26 cellular contexts compared by ENCODE assay signal in genomic region chr13:58985845-58986244, GRCh38.
DNase-seq lines count a peak whose midpoint lies in the region; FAIRE-seq and TF ChIP-seq lines count a peak whose summit lies in the region.
"Had no signal": no experiment of that assay in that cellular context is flagged by ENCODE, and none has a peak within 500 bp of the region (broad histone marks: within the 10 kb centered on the region; RNA-seq: fewer than 3 reads in every experiment).

No MANE protein-coding gene starts in this region.

- H3K27ac Mint-ChIP-seq in H9 = no peak overlapping the region
- no peak overlapping the region for H3K27ac Mint-ChIP-seq in activated CD4-positive, alpha-beta T cell treated with anti-CD3 and anti-CD28 coated beads, Interleukin-2, amount 10 ng/mL, durations not matched to agents 24 days and 14 days
- H3K27ac Mint-ChIP-seq: CD14-positive monocyte; CD4-positive, alpha-beta memory T cell; CD4-positive, CD25-positive, alpha-beta regulatory T cell; CD8-positive, alpha-beta memory T cell had no signal

- peaks cover 12 to 16% of the 10 kb centered on the region in 2 experiments for H3K9me3 Mint-ChIP-seq in H9
- H3K9me3 Mint-ChIP-seq in activated CD4-positive, alpha-beta T cell treated with anti-CD3 and anti-CD28 coated beads, Interleukin-2, amount 10 ng/mL, durations not matched to agents 24 days and 14 days = no peaks in the 10 kb centered on the region

- H3T11ph ChIP-seq in H9 (ENCODE audit: low read length) = no peak overlapping the region

- no peak overlapping the region for H3K56ac ChIP-seq in H9 (ENCODE audit: insufficient read length, low read depth, low read length)

- peak overlapping the region; percentile 32 for H2AFZ ChIP-seq in H9 (ENCODE audit: low read length)
- H2AFZ ChIP-seq in smooth muscle cell (ENCODE audit: low read depth) = no peak overlapping the region

- H3K4me3 Mint-ChIP-seq in H9 = no peak overlapping the region
- no peak overlapping the region for H3K4me3 Mint-ChIP-seq in activated CD4-positive, alpha-beta T cell treated with anti-CD3 and anti-CD28 coated beads, Interleukin-2, amount 10 ng/mL, durations not matched to agents 24 days and 14 days
- H3K4me3 Mint-ChIP-seq: CD14-positive monocyte; CD4-positive, alpha-beta memory T cell; CD4-positive, CD25-positive, alpha-beta regulatory T cell; CD8-positive, alpha-beta memory T cell had no signal

- TF ChIP-seq CTCF in H9 (conservative IDR thresholded peaks at IDR 0.05) (no peak), smooth muscle cell (IDR thresholded peaks at IDR 0.05; ENCODE audit: borderline replicate concordance, insufficient read depth, poor library complexity, severe bottlenecking) (no peak)

- H3K4me1 ChIP-seq in H9 (ENCODE audit: insufficient read depth, low read length) = no peaks in the 10 kb centered on the region
- H3K4me1 ChIP-seq in smooth muscle cell (ENCODE audit: low read depth) = peaks cover 9% of the 10 kb centered on the region
- no peaks in the 10 kb centered on the region for H3K4me1 ChIP-seq in small intestine (ENCODE audit: control insufficient read depth in 2 of 2, insufficient read depth in 1 of 2, low read depth in 1 of 2, low read length in 1 of 2)
- H3K4me1 ChIP-seq: BE2C, BLaER1 had no signal

- H3K9me3 ChIP-seq in H9 (ENCODE audit: control insufficient read depth, low read depth, low read length) (no peaks in the 10 kb centered on the region), smooth muscle cell (replicated peaks; ENCODE audit: low read depth) (no peaks in the 10 kb centered on the region), small intestine (ENCODE audit: control insufficient read depth, low read depth) (no peaks in the 10 kb centered on the region)

- H3K79me2 ChIP-seq in H9 (ENCODE audit: insufficient read depth, low read length) (no peaks in the 10 kb centered on the region), smooth muscle cell (ENCODE audit: low read depth) (no peaks in the 10 kb centered on the region)

- H2AK5ac ChIP-seq in H9 (ENCODE audit: insufficient read length, low read length) = no peak overlapping the region

- no peak overlapping the region for H2BK12ac ChIP-seq in H9 (ENCODE audit: insufficient read length, low read depth, low read length)

- DNase-seq in H9 (no peak), smooth muscle cell (lab: John Stamatoyannopoulos, UW; ENCODE audit: unreplicated experiment) (no peak), small intestine (no peak)
- DNase-seq in activated CD4-positive, alpha-beta T cell treated with anti-CD3 and anti-CD28 coated beads, Interleukin-2, amount 10 ng/mL, durations not matched to agents 24 days and 14 days = no peak
- DNase-seq: 8988T; ACHN; BE2C; C1 segment of cervical spinal cord; CD4-positive, alpha-beta memory T cell; CD4-positive, CD25-positive, alpha-beta regulatory T cell; CD8-positive, alpha-beta memory T cell; COR-L47; DMS 273 treated with DMSO at 0.1 percent for 48 hours; DMS153; DMS53; DMS79; DND-41; EL; GDM1 had no signal

- H3K4me1 Mint-ChIP-seq in H9 = no peaks in the 10 kb centered on the region
- H3K4me1 Mint-ChIP-seq in activated CD4-positive, alpha-beta T cell treated with anti-CD3 and anti-CD28 coated beads, Interleukin-2, amount 10 ng/mL, durations not matched to agents 24 days and 14 days = no peaks in the 10 kb centered on the region
- H3K4me1 Mint-ChIP-seq: CD14-positive monocyte; CD4-positive, alpha-beta memory T cell; CD4-positive, CD25-positive, alpha-beta regulatory T cell; CD8-positive, alpha-beta memory T cell had no signal

- H3K27ac ChIP-seq in H9 (ENCODE audit: insufficient read length, low read depth, low read length) = no peak overlapping the region
- no peak overlapping the region for H3K27ac ChIP-seq in smooth muscle cell (ENCODE audit: low read depth)
- H3K27ac ChIP-seq in small intestine (ENCODE audit: low read depth in 1 of 2, low read length in 1 of 2) = no peak overlapping the region
- H3K27ac ChIP-seq: BLaER1 had no signal

- H3K18ac ChIP-seq in H9 (ENCODE audit: insufficient read length, low read depth, low read length) = no peak overlapping the region

- no peak overlapping the region for H3K23ac ChIP-seq in H9 (ENCODE audit: insufficient read length, low read depth, low read length)

- H3K36me3 ChIP-seq in smooth muscle cell (ENCODE audit: low read depth) = peaks cover 4% of the 10 kb centered on the region
- H3K36me3 ChIP-seq in small intestine (ENCODE audit: control insufficient read depth in 2 of 2, insufficient read depth in 2 of 2, low read length in 2 of 2) = no peaks in the 10 kb centered on the region
- H3K36me3 ChIP-seq: BE2C, BLaER1 had no signal

- H3K27me3 ChIP-seq in H9 (ENCODE audit: insufficient read depth, low read length) = no peaks in the 10 kb centered on the region
- no peaks in the 10 kb centered on the region for H3K27me3 ChIP-seq in smooth muscle cell (ENCODE audit: low read depth)
- no peaks in the 10 kb centered on the region for H3K27me3 ChIP-seq in small intestine (ENCODE audit: control insufficient read depth in 2 of 2, insufficient read depth in 2 of 2, low read length in 2 of 2)
- H3K27me3 ChIP-seq: BE2C, BLaER1 had no signal

- H3K4ac ChIP-seq in H9 (ENCODE audit: low read depth, low read length) = no peak overlapping the region

- H2BK5ac ChIP-seq in H9 (ENCODE audit: insufficient read length, low read length) = no peak overlapping the region

- no peak overlapping the region for H2BK15ac ChIP-seq in H9 (ENCODE audit: low read depth, low read length)

- H3K27me3 Mint-ChIP-seq in H9 (ENCODE audit: low read depth) = no peaks in the 10 kb centered on the region
- no peaks in the 10 kb centered on the region for H3K27me3 Mint-ChIP-seq in activated CD4-positive, alpha-beta T cell treated with anti-CD3 and anti-CD28 coated beads, Interleukin-2, amount 10 ng/mL, durations not matched to agents 24 days and 14 days
- H3K27me3 Mint-ChIP-seq: CD4-positive, alpha-beta memory T cell; CD4-positive, CD25-positive, alpha-beta regulatory T cell; CD8-positive, alpha-beta memory T cell had no signal

- no peak overlapping the region for H2BK120ac ChIP-seq in H9 (ENCODE audit: low read depth, low read length, poor library complexity, severe bottlenecking)

- intact Hi-C loops in activated CD4-positive, alpha-beta T cell treated with anti-CD3 and anti-CD28 coated beads, Interleukin-2, amount 10 ng/mL, durations not matched to agents 24 days and 14 days (cut with micrococcal nuclease) = no loop called here

- FAIRE-seq in islet of Langerhans (lab: Jason Lieb, UNC) (peak; percentile 89), small intestine (lab: Jason Lieb, UNC) (no peak)
- FAIRE-seq: A204.1, GM12878, GM12892, GM18507 had no signal

- WGBS in H9 (ENCODE audit: extremely low coverage, insufficient read length, low lambda C conversion rate) = no CpG with 5 or more reads among the region's 3 CpGs
- WGBS in smooth muscle cell (ENCODE audit: low lambda C conversion rate) = 54% methylated on average over 3 of the region's 3 CpGs
- WGBS in small intestine, 3 donors = 56 to 75% (median 59%) methylated on average over 3 of the region's 3 CpGs

- H3K79me1 ChIP-seq in H9 (ENCODE audit: insufficient read depth, low read depth, low read length, poor library complexity, severe bottlenecking) = no peaks in the 10 kb centered on the region

- H3K9ac ChIP-seq in H9 (ENCODE audit: extremely low read depth, insufficient read length, low read length) (no peak overlapping the region), smooth muscle cell (ENCODE audit: low read depth) (no peak overlapping the region)
- H3K9ac ChIP-seq: BLaER1 had no signal

- H4K91ac ChIP-seq in H9 (ENCODE audit: insufficient read length, low read depth, low read length) = no peak overlapping the region

- no peak overlapping the region for H3K4me2 ChIP-seq in H9 (ENCODE audit: insufficient read depth, insufficient read length, low read length)
- H3K4me2 ChIP-seq in smooth muscle cell = peak overlapping the region; percentile 15
- H3K4me2 ChIP-seq: BLaER1 had no signal

- no peaks in the 10 kb centered on the region for H3F3A ChIP-seq in smooth muscle cell (ENCODE audit: low read depth)

- no peak overlapping the region for H4K5ac ChIP-seq in H9 (ENCODE audit: insufficient read length, low read depth, low read length)

- peaks cover 0 to 17% (median 11%) of the 10 kb centered on the region in 3 experiments; a peak in 5 of 7 replicates for H3K36me3 Mint-ChIP-seq in H9 (ENCODE audit: insufficient read depth in 1 of 3, low read depth in 3 of 3)
- H3K36me3 Mint-ChIP-seq in activated CD4-positive, alpha-beta T cell treated with anti-CD3 and anti-CD28 coated beads, Interleukin-2, amount 10 ng/mL, durations not matched to agents 24 days and 14 days (ENCODE audit: low read depth) = no peaks in the 10 kb centered on the region
- H3K36me3 Mint-ChIP-seq: CD14-positive monocyte; CD4-positive, alpha-beta memory T cell; CD4-positive, CD25-positive, alpha-beta regulatory T cell had no signal

- H3K23me2 ChIP-seq in H9 (ENCODE audit: insufficient read length, low read depth, low read length, poor library complexity, severe bottlenecking) = no peaks in the 10 kb centered on the region

- no peak overlapping the region for H2BK20ac ChIP-seq in H9 (ENCODE audit: low read depth, low read length, poor library complexity, severe bottlenecking)

- H4K8ac ChIP-seq in H9 (replicated peaks; ENCODE audit: insufficient read length, low read depth, low read length) = no peak overlapping the region

- H3K4me3 ChIP-seq in smooth muscle cell (no peak overlapping the region), small intestine (ENCODE audit: low read depth in 1 of 2, low read length in 2 of 2) (no peak overlapping the region)
- H3K4me3 ChIP-seq: BLaER1, GM12878 had no signal

- no peak overlapping the region for H3K14ac ChIP-seq in H9 (ENCODE audit: insufficient read depth, low read length)

- H4K20me1 ChIP-seq in H9 (ENCODE audit: control insufficient read depth, insufficient read depth, insufficient read length) (no peaks in the 10 kb centered on the region), smooth muscle cell (ENCODE audit: low read depth) (no peaks in the 10 kb centered on the region)
- H4K20me1 ChIP-seq: BLaER1 had no signal
